8 cellular contexts compared by ENCODE assay signal in genomic region chr12:7129647-7130536, GRCh38. TPM values are rescaled to one million over a fixed set of nuclear protein-coding genes. Genes with fewer than 3 reads are reported as not detected.
DNase-seq lines count a peak whose midpoint lies in the region; ATAC-seq, FAIRE-seq and TF ChIP-seq lines count a peak whose summit lies in the region.

TSS of gene CLSTN3 (plus strand) at chr12:7130371. CDS start at chr12:7130649, 278 bp downstream.

- peak; percentile 65 for ATAC-seq in GM19328 (IDR thresholded peaks at IDR 0.05; ENCODE audit: unreplicated experiment)
- peak; percentile 87 to 90 for ATAC-seq in activated T-cell treated with anti-CD3 and anti-CD28 coated beads, Interleukin-2, amount 50 U/mL, for 4 hours

- H3K79me2 ChIP-seq in OCI-LY3 (ENCODE audit: low read length) = no peaks in the 10 kb centered on the region

- TF ChIP-seq POLR2A in erythroblast (IDR thresholded peaks at IDR 0.05; ENCODE audit: low read length) = no peak

- peak within 1 kb of the TSS; percentile 89 for H3K4me3 ChIP-seq in BE2C (ENCODE audit: low read depth, low read length)
- peak within 1 kb of the TSS; percentile 78 for H3K4me3 ChIP-seq in OCI-LY3 (ENCODE audit: low read length)
- peak within 1 kb of the TSS; percentile 56 for H3K4me3 ChIP-seq in mucosa of stomach (ENCODE audit: low read length)

- no peaks in the 10 kb centered on the region for H3K9me3 Mint-ChIP-seq in activated T-cell treated with anti-CD3 and anti-CD28 coated beads, Interleukin-2, amount 50 U/mL, for 4 hours

- H2AFZ ChIP-seq in OCI-LY3 (ENCODE audit: low read depth, low read length) = peak within 1 kb of the TSS; percentile 83; the same call in 1 of the 2 replicates

- peak; percentile 87 for DNase-seq in BE2C
- DNase-seq in HTR-8/SVneo (ENCODE audit: insufficient read length, low spot score) = peak; percentile 100
- peak; percentile 83 for DNase-seq in activated T-cell treated with anti-CD3 and anti-CD28 coated beads, Interleukin-2, amount 50 U/mL, for 4 hours
- peak; percentile 80 to 85 for DNase-seq in erythroblast (lab: John Stamatoyannopoulos, UW)
- DNase-seq in stimulated activated CD8-positive, alpha-beta memory T cell treated with anti-CD3 and anti-CD28 coated beads, Interleukin-4, amount 100 ng/mL, for 48 hours = peak; percentile 89

- no peak within 1 kb of the TSS for H3K27ac ChIP-seq in OCI-LY3 (ENCODE audit: low read length)

- H4K20me1 ChIP-seq in OCI-LY3 (ENCODE audit: insufficient read depth, low read length) = no peaks in the 10 kb centered on the region

- H3K4me1 Mint-ChIP-seq in activated T-cell treated with anti-CD3 and anti-CD28 coated beads, Interleukin-2, amount 50 U/mL, for 4 hours (ENCODE audit: low read depth) = peaks cover 30% of the 10 kb centered on the region

- no peak for TF ChIP-seq CTCF in BE2C (IDR thresholded peaks at IDR 0.05; ENCODE audit: low read depth, low read length)
- TF ChIP-seq CTCF in OCI-LY3 (IDR thresholded peaks at IDR 0.05; ENCODE audit: low read depth, low read length) = no peak

- no peaks in the 10 kb centered on the region for H3K27me3 Mint-ChIP-seq in activated T-cell treated with anti-CD3 and anti-CD28 coated beads, Interleukin-2, amount 50 U/mL, for 4 hours (ENCODE audit: low read depth)

- FAIRE-seq in HTR-8/SVneo (lab: Jason Lieb, UNC) = peak; percentile 92

- H3K9me3 ChIP-seq in BE2C = no peaks in the 10 kb centered on the region
- H3K9me3 ChIP-seq in OCI-LY3 (ENCODE audit: insufficient read depth, low read length) = no peaks in the 10 kb centered on the region
- no peaks in the 10 kb centered on the region for H3K9me3 ChIP-seq in mucosa of stomach (ENCODE audit: control insufficient read depth, low read length)

- H3K36me3 Mint-ChIP-seq in activated T-cell treated with anti-CD3 and anti-CD28 coated beads, Interleukin-2, amount 50 U/mL, for 4 hours (ENCODE audit: insufficient read depth) = no peaks in the 10 kb centered on the region

- H3K4me3 Mint-ChIP-seq in activated T-cell treated with anti-CD3 and anti-CD28 coated beads, Interleukin-2, amount 50 U/mL, for 4 hours = peak within 1 kb of the TSS; percentile 91

- no peaks in the 10 kb centered on the region for H3K36me3 ChIP-seq in BE2C
- H3K36me3 ChIP-seq in OCI-LY3 (replicated peaks; ENCODE audit: low read depth, low read length) = no peaks in the 10 kb centered on the region
- no peaks in the 10 kb centered on the region for H3K36me3 ChIP-seq in mucosa of stomach (ENCODE audit: control insufficient read depth, insufficient read depth, low read length)

- H3K9ac ChIP-seq in OCI-LY3 (ENCODE audit: low read length) (peak within 1 kb of the TSS; percentile 65), mucosa of stomach (ENCODE audit: low read length) (peak within 1 kb of the TSS; percentile 72)

- H3K4me2 ChIP-seq in OCI-LY3 (ENCODE audit: low read length) = peak within 1 kb of the TSS; percentile 94

- no peaks in the 10 kb centered on the region for H3K4me1 ChIP-seq in BE2C
- H3K4me1 ChIP-seq in OCI-LY3 (ENCODE audit: low read length) = peaks cover 9% of the 10 kb centered on the region; the same call in 1 of the 2 replicates
- peaks cover 25% of the 10 kb centered on the region for H3K4me1 ChIP-seq in mucosa of stomach (ENCODE audit: control insufficient read depth, insufficient read depth, low read length)

- H3K27me3 ChIP-seq in BE2C (no peaks in the 10 kb centered on the region), OCI-LY3 (ENCODE audit: low read depth, low read length) (peaks cover 7% of the 10 kb centered on the region), mucosa of stomach (ENCODE audit: control insufficient read depth, insufficient read depth, low read length) (peaks cover 29% of the 10 kb centered on the region)

RNA-seq across cellular contexts. Expression of gene CLSTN3, which starts in this region (rescaled TPM):
- 49.9 TPM for polyA plus RNA-seq in BE2C (2012; ENCODE audit: insufficient read depth, insufficient read length, low read depth)
- 10 to 100 TPM in 1 of 3 donors, 1 to 10 TPM in 2; 9.2 to 12.2 (median 9.9) TPM for total RNA-seq in activated T-cell treated with anti-CD3 and anti-CD28 coated beads, Interleukin-2, amount 50 U/mL, for 4 hours
